ENCODE assay signal across 8 cellular contexts in the genomic region with DNA sequence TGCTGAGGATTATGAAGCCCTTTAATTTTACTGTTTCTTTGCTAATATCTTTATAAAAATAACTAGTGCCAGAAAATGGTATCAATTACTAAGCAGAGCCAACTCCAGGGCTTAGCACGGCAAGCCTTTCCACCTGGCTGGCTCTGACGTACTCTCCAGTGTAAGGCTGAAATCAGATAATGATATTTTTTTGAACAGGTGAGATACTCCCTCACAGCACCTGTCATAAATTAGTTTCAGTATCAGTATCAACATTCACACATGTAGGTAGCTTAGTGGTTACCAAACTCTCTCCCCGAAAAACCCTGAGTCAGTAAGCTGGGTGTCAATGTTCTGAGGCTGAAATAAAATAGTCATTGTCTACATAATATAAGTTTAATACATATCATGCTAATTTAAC.
"Had no signal": no experiment of that assay in that cellular context is flagged by ENCODE, and none has a peak within 500 bp of the region (broad histone marks: within the 10 kb centered on the region; RNA-seq: fewer than 3 reads in every experiment).

No MANE protein-coding gene starts in this region.

- H3K27ac ChIP-seq: testis had no signal

- H3K27me3 ChIP-seq: testis had no signal

- DNase-seq: activated B cell treated with CpG ODN at 0.5 μM for 24 hours; activated CD4-positive, alpha-beta T cell treated with anti-CD3 and anti-CD28 coated beads, Interleukin-2, amount 50 U/mL, for 1 hour; activated T-cell treated with anti-CD3 and anti-CD28 coated beads for 4 hours; effector memory CD4-positive, alpha-beta T cell; kidney; stimulated activated CD4-positive, alpha-beta T cell treated with anti-CD3 and anti-CD28 coated beads, Interleukin-4, amount 100 ng/mL, for 4 hours; stimulated activated naive CD8-positive, alpha-beta T cell treated with anti-CD3 and anti-CD28 coated beads, Interleukin-15, amount 100 ng/mL, for 72 hours; testis had no signal

- FAIRE-seq: kidney had no signal

- H3K4me3 ChIP-seq: testis had no signal

- H3K9me3 ChIP-seq: testis had no signal

- H3K4me1 ChIP-seq: testis had no signal
